In genomic region chr15:78050441-78050809, GRCh38 we compare ENCODE assay signal across 12 cellular contexts. TPM values are rescaled to one million over a fixed set of nuclear protein-coding genes. Genes with fewer than 3 reads are reported as not detected.
DNase-seq lines count a peak whose midpoint lies in the region; ATAC-seq and TF ChIP-seq lines count a peak whose summit lies in the region.
"Had no signal": no experiment of that assay in that cellular context is flagged by ENCODE, and none has a peak within 500 bp of the region (broad histone marks: within the 10 kb centered on the region; RNA-seq: fewer than 3 reads in every experiment).

No MANE protein-coding gene starts in this region.

- TF ChIP-seq CTCF in omental fat pad (IDR thresholded peaks at IDR 0.05) = no peak

- no peak overlapping the region for H3K14ac ChIP-seq in neuronal stem cell (ENCODE audit: low read length)

- H3K4me3 Mint-ChIP-seq in activated CD8-positive, alpha-beta memory T cell treated with anti-CD3 and anti-CD28 coated beads, Interleukin-2, amount 10 ng/mL, durations not matched to agents 7 days and 5 days = peak overlapping the region; percentile 48
- H3K4me3 Mint-ChIP-seq in activated naive CD8-positive, alpha-beta T cell treated with anti-CD3 and anti-CD28 coated beads, Interleukin-2, amount 50 U/mL, for 24 hours = peak overlapping the region; percentile 68
- no peak overlapping the region for H3K4me3 Mint-ChIP-seq in stimulated activated naive B cell treated with anti-CD40 and anti-IgM and Interleukin-4, amounts not matched to agents 10 μg/mL and 1 μg/mL and 100 μg/mL, for 72 hours

- H3K9me3 ChIP-seq in neuronal stem cell (replicated peaks in 1 of 2; ENCODE audit: control insufficient read depth in 2 of 2, insufficient read depth in 1 of 2, low read depth in 1 of 2, low read length in 2 of 2) = no peaks in the 10 kb centered on the region
- H3K9me3 ChIP-seq: tibial nerve had no signal

- no peak overlapping the region for H4K91ac ChIP-seq in neuronal stem cell (ENCODE audit: low read depth, low read length, poor library complexity)

- peak overlapping the region; percentile 94 for H3K27ac Mint-ChIP-seq in activated CD8-positive, alpha-beta memory T cell treated with anti-CD3 and anti-CD28 coated beads, Interleukin-2, amount 10 ng/mL, durations not matched to agents 7 days and 5 days
- peak overlapping the region; percentile 89 for H3K27ac Mint-ChIP-seq in activated naive CD8-positive, alpha-beta T cell treated with anti-CD3 and anti-CD28 coated beads, Interleukin-2, amount 50 U/mL, for 24 hours
- H3K27ac Mint-ChIP-seq in stimulated activated naive B cell treated with anti-CD40 and anti-IgM and Interleukin-4, amounts not matched to agents 10 μg/mL and 1 μg/mL and 100 μg/mL, for 72 hours = no peak overlapping the region

- no peak overlapping the region for H3K27ac ChIP-seq in neuronal stem cell (replicated peaks; ENCODE audit: low read length)

- no peak overlapping the region for H3K4me3 ChIP-seq in neuronal stem cell (ENCODE audit: low read length in 2 of 2)
- H3K4me3 ChIP-seq: tibial nerve had no signal

- no peak overlapping the region for H3K4ac ChIP-seq in neuronal stem cell (ENCODE audit: low read length)

- no peak overlapping the region for H2BK120ac ChIP-seq in neuronal stem cell (ENCODE audit: low read depth, low read length)

- no peak overlapping the region for H2AFZ ChIP-seq in neuronal stem cell (ENCODE audit: low read length)

- peaks cover 40% of the 10 kb centered on the region for H3K36me3 Mint-ChIP-seq in activated CD8-positive, alpha-beta memory T cell treated with anti-CD3 and anti-CD28 coated beads, Interleukin-2, amount 10 ng/mL, durations not matched to agents 7 days and 5 days
- H3K36me3 Mint-ChIP-seq in activated naive CD8-positive, alpha-beta T cell treated with anti-CD3 and anti-CD28 coated beads, Interleukin-2, amount 50 U/mL, for 24 hours (ENCODE audit: low read depth) = peaks cover 30% of the 10 kb centered on the region
- peaks cover 5 to 23% of the 10 kb centered on the region in 2 donors for H3K36me3 Mint-ChIP-seq in stimulated activated naive B cell treated with anti-CD40 and anti-IgM and Interleukin-4, amounts not matched to agents 10 μg/mL and 1 μg/mL and 100 μg/mL, for 72 hours

- no peak overlapping the region for H3K23ac ChIP-seq in neuronal stem cell (ENCODE audit: low read depth, low read length, poor library complexity)

- peaks cover 96% of the 10 kb centered on the region for H3K4me1 Mint-ChIP-seq in activated CD8-positive, alpha-beta memory T cell treated with anti-CD3 and anti-CD28 coated beads, Interleukin-2, amount 10 ng/mL, durations not matched to agents 7 days and 5 days
- H3K4me1 Mint-ChIP-seq in activated naive CD8-positive, alpha-beta T cell treated with anti-CD3 and anti-CD28 coated beads, Interleukin-2, amount 50 U/mL, for 24 hours = peaks cover 97% of the 10 kb centered on the region
- H3K4me1 Mint-ChIP-seq in stimulated activated naive B cell treated with anti-CD40 and anti-IgM and Interleukin-4, amounts not matched to agents 10 μg/mL and 1 μg/mL and 100 μg/mL, for 72 hours = peaks cover 40 to 64% of the 10 kb centered on the region in 2 donors

- no CpG with 5 or more reads among the region's 1 CpG for WGBS in neuronal stem cell (ENCODE audit: extremely low coverage in 2 of 2, insufficient read length in 2 of 2, insufficient replicate concordance in 1 of 2), 2 donors

- H3K18ac ChIP-seq in neuronal stem cell (ENCODE audit: low read length) = no peak overlapping the region

- H3K4me1 ChIP-seq in neuronal stem cell (ENCODE audit: control insufficient read depth in 2 of 2, insufficient read depth in 1 of 2, low read depth in 1 of 2, low read length in 2 of 2) = peaks cover 0 to 14% of the 10 kb centered on the region in 2 donors

- H3K9me3 Mint-ChIP-seq in activated CD8-positive, alpha-beta memory T cell treated with anti-CD3 and anti-CD28 coated beads, Interleukin-2, amount 10 ng/mL, durations not matched to agents 7 days and 5 days (ENCODE audit: low read depth) = no peaks in the 10 kb centered on the region
- H3K9me3 Mint-ChIP-seq in activated naive CD8-positive, alpha-beta T cell treated with anti-CD3 and anti-CD28 coated beads, Interleukin-2, amount 50 U/mL, for 24 hours = no peaks in the 10 kb centered on the region
- no peaks in the 10 kb centered on the region for H3K9me3 Mint-ChIP-seq in stimulated activated naive B cell treated with anti-CD40 and anti-IgM and Interleukin-4, amounts not matched to agents 10 μg/mL and 1 μg/mL and 100 μg/mL, for 72 hours

- no peak overlapping the region for H3K9ac ChIP-seq in neuronal stem cell (ENCODE audit: low read depth, low read length, poor library complexity)

- ATAC-seq in activated CD8-positive, alpha-beta memory T cell treated with anti-CD3 and anti-CD28 coated beads, Interleukin-2, amount 10 ng/mL, durations not matched to agents 7 days and 5 days = peak; percentile 26
- ATAC-seq in HG03135 (IDR thresholded peaks at IDR 0.05; ENCODE audit: unreplicated experiment) (peak; percentile 23), GM21717 (IDR thresholded peaks at IDR 0.05; ENCODE audit: unreplicated experiment) (no peak), omental fat pad (ENCODE audit: low FRiP score) (no peak)
- no peak for ATAC-seq in activated naive CD8-positive, alpha-beta T cell treated with anti-CD3 and anti-CD28 coated beads, Interleukin-2, amount 50 U/mL, for 24 hours
- ATAC-seq in stimulated activated naive B cell treated with anti-CD40 and anti-IgM and Interleukin-4, amounts not matched to agents 10 μg/mL and 1 μg/mL and 100 μg/mL, for 72 hours (replicated peaks) = peak; percentile 4 to 8

- no peak overlapping the region for H2BK15ac ChIP-seq in neuronal stem cell (ENCODE audit: low read length)

- CTCF ChIA-PET in activated CD8-positive, alpha-beta memory T cell treated with anti-CD3 and anti-CD28 coated beads, Interleukin-2, amount 10 ng/mL, durations not matched to agents 7 days and 5 days (lab: Charles Lee) = interaction anchor here (0.7 to 9.3 kb wide), 15 partner anchors 9 to 191 kb away, joined by 3 to 154 read pairs (median 8); partner anchors contain the start of gene CIB2

- no peaks in the 10 kb centered on the region for H3K27me3 ChIP-seq in neuronal stem cell (ENCODE audit: control insufficient read depth in 3 of 3, insufficient read depth in 3 of 3, low read depth in 1 of 3, low read length in 3 of 3)
- H3K27me3 ChIP-seq: tibial nerve had no signal

- H2BK12ac ChIP-seq in neuronal stem cell (ENCODE audit: low read length) = no peak overlapping the region

- DNase-seq in activated CD8-positive, alpha-beta memory T cell treated with anti-CD3 and anti-CD28 coated beads, Interleukin-2, amount 10 ng/mL, durations not matched to agents 7 days and 5 days = no peak
- no peak for DNase-seq in activated CD8-positive, alpha-beta memory T cell treated with anti-CD3 and anti-CD28 coated beads, Interleukin-2, amount 50 U/mL, for 4 hours
- no peak for DNase-seq in activated naive CD8-positive, alpha-beta T cell treated with anti-CD3 and anti-CD28 coated beads, Interleukin-2, amount 50 U/mL, for 24 hours
- no peak for DNase-seq in stimulated activated naive B cell treated with anti-CD40 and anti-IgM and Interleukin-4, amounts not matched to agents 10 μg/mL and 1 μg/mL and 100 μg/mL, for 72 hours
- DNase-seq in neuronal stem cell (ENCODE audit: low spot score) = no peak
- no peak for DNase-seq in omental fat pad (ENCODE audit: low spot score)
- DNase-seq: glutamatergic neuron, NCI-H510A treated with DMSO at 0.1 percent for 48 hours had no signal

- no peak overlapping the region for H3K4me2 ChIP-seq in neuronal stem cell (ENCODE audit: insufficient read depth, low read length, poor library complexity, severe bottlenecking)

- no peak overlapping the region for H2AK5ac ChIP-seq in neuronal stem cell (ENCODE audit: low read depth, low read length)

- H3K36me3 ChIP-seq in neuronal stem cell (replicated peaks in 1 of 2; ENCODE audit: control insufficient read depth in 2 of 2, insufficient read depth in 2 of 2, low read length in 2 of 2) = peaks cover 2 to 6% of the 10 kb centered on the region in 2 donors

- H2BK5ac ChIP-seq in neuronal stem cell (ENCODE audit: low read length) = no peak overlapping the region

- no peak overlapping the region for H4K8ac ChIP-seq in neuronal stem cell (ENCODE audit: low read depth, low read length)

- H3K27me3 Mint-ChIP-seq in activated CD8-positive, alpha-beta memory T cell treated with anti-CD3 and anti-CD28 coated beads, Interleukin-2, amount 10 ng/mL, durations not matched to agents 7 days and 5 days = no peaks in the 10 kb centered on the region
- H3K27me3 Mint-ChIP-seq in activated naive CD8-positive, alpha-beta T cell treated with anti-CD3 and anti-CD28 coated beads, Interleukin-2, amount 50 U/mL, for 24 hours = no peaks in the 10 kb centered on the region
- no peaks in the 10 kb centered on the region for H3K27me3 Mint-ChIP-seq in stimulated activated naive B cell treated with anti-CD40 and anti-IgM and Interleukin-4, amounts not matched to agents 10 μg/mL and 1 μg/mL and 100 μg/mL, for 72 hours

- H3K79me1 ChIP-seq in neuronal stem cell (ENCODE audit: low read depth, low read length) = no peaks in the 10 kb centered on the region

RNA-seq across cellular contexts. Expression of gene TBC1D2B, which starts 27.1 kb away (rescaled TPM):
- 100 to 1,000 TPM; 118 to 135 TPM for total RNA-seq in activated CD8-positive, alpha-beta memory T cell treated with anti-CD3 and anti-CD28 coated beads, Interleukin-2, amount 10 ng/mL, durations not matched to agents 7 days and 5 days
- 8.2 TPM for polyA plus RNA-seq in neuronal stem cell (2013, experiment 1 of 2)
- polyA plus RNA-seq in neuronal stem cell (2013, experiment 2 of 2) = 8.4 TPM
- total RNA-seq in omental fat pad = 100 to 1,000 TPM in 2 of 4 donors, 10 to 100 TPM in 2; 50.3 to 134 (median 95.5) TPM

RNA-seq across cellular contexts. Expression of gene SH2D7, which starts 41.9 kb away (rescaled TPM):
- under 1 TPM; 0.26 to 0.28 TPM for total RNA-seq in activated CD8-positive, alpha-beta memory T cell treated with anti-CD3 and anti-CD28 coated beads, Interleukin-2, amount 10 ng/mL, durations not matched to agents 7 days and 5 days
- polyA plus RNA-seq in neuronal stem cell (2013, experiment 1 of 2) = not detected
- not detected for polyA plus RNA-seq in neuronal stem cell (2013, experiment 2 of 2)
- not detected for total RNA-seq in omental fat pad
- total RNA-seq: H1, tibial nerve had no signal
- polyA plus RNA-seq: H1 had no signal

Comparison
In these comparisons a context has a peak if more than half of its experiments do, and no peak if none do; other contexts are left out.
1. ATAC-seq: peak in activated CD8-positive, alpha-beta memory T cell treated with anti-CD3 and anti-CD28 coated beads, Interleukin-2, amount 10 ng/mL, durations not matched to agents 7 days and 5 days (single experiment), HG03135 (single experiment) and stimulated activated naive B cell treated with anti-CD40 and anti-IgM and Interleukin-4, amounts not matched to agents 10 μg/mL and 1 μg/mL and 100 μg/mL, for 72 hours (2 of 2); none in activated naive CD8-positive, alpha-beta T cell treated with anti-CD3 and anti-CD28 coated beads, Interleukin-2, amount 50 U/mL, for 24 hours (single experiment), GM21717 (single experiment) and omental fat pad (single experiment).
2. H3K4me3 Mint-ChIP-seq: peak in activated CD8-positive, alpha-beta memory T cell treated with anti-CD3 and anti-CD28 coated beads, Interleukin-2, amount 10 ng/mL, durations not matched to agents 7 days and 5 days (single experiment) and activated naive CD8-positive, alpha-beta T cell treated with anti-CD3 and anti-CD28 coated beads, Interleukin-2, amount 50 U/mL, for 24 hours (single experiment); none in stimulated activated naive B cell treated with anti-CD40 and anti-IgM and Interleukin-4, amounts not matched to agents 10 μg/mL and 1 μg/mL and 100 μg/mL, for 72 hours (0 of 2).